Comparison of ENCODE assay signal across 8 cellular contexts in genomic region chr7:99996755-99997544, GRCh38. TPM values are rescaled to one million over a fixed set of nuclear protein-coding genes. Genes with fewer than 3 reads are reported as not detected.
DNase-seq lines count a peak whose midpoint lies in the region; ATAC-seq and TF ChIP-seq lines count a peak whose summit lies in the region.

No MANE protein-coding gene starts in this region.

- H3K4me3 ChIP-seq in heart right ventricle (peak overlapping the region; percentile 13 to 68 (median 61)), muscle layer of duodenum (ENCODE audit: low read depth in 1 of 2, low read length in 2 of 2) (peak overlapping the region; percentile 58 to 66), vagina (peak overlapping the region; percentile 49 to 53)

- intact Hi-C loops in heart right ventricle (cut with DNase I) (loop anchor here in 8 of 10 donors (5.0 to 10.0 kb wide), 8 partner anchors 55 to 135 kb away; partner anchors contain the start of genes MBLAC1 (in 3 of the 8), ZNF3 (in 2 of the 8), COPS6 (in 1 of the 8) and GJC3 (in 1 of the 8)), Right ventricle myocardium inferior (cut with DNase I) (loop anchor here (5.0 kb wide), 1 partner anchor 50 kb away; the partner anchor contains the start of gene ZSCAN21), vagina (cut with DNase I) (no loop called here)

- no peak for TF ChIP-seq POLR2A in vagina (IDR thresholded peaks at IDR 0.05)

- H3K27me3 ChIP-seq in heart right ventricle: no peaks in the 10 kb centered on the region
- no peaks in the 10 kb centered on the region for H3K27me3 ChIP-seq in muscle layer of duodenum (ENCODE audit: low read depth, low read length)
- no peaks in the 10 kb centered on the region for H3K27me3 ChIP-seq in vagina

- H3K27ac ChIP-seq in heart right ventricle (peak overlapping the region in 9 of 10 donors; percentile 66 to 93 (median 85)), caudate nucleus (ENCODE audit: low read depth, low read length) (peak overlapping the region; percentile 93), muscle layer of duodenum (ENCODE audit: low read length) (peak overlapping the region; percentile 51), vagina (peak overlapping the region; percentile 72)

- 64 to 66% methylated on average over 15 of the region's 15 CpGs for WGBS in heart right ventricle, 2 donors

- DNase-seq in heart right ventricle (no peak), Right ventricle myocardium inferior (ENCODE audit: missing footprints) (no peak), caudate nucleus (lab: John Stamatoyannopoulos, UW) (no peak), vagina (ENCODE audit: extremely low spot score in 2 of 2) (no peak), SIG-M5 (lab: John Stamatoyannopoulos, UW) (no peak)

- no peak for ATAC-seq in heart right ventricle
- no peak for ATAC-seq in Right ventricle myocardium inferior
- no peak for ATAC-seq in HG02938 (IDR thresholded peaks at IDR 0.05; ENCODE audit: unreplicated experiment)
- no peak for ATAC-seq in HG03039 (IDR thresholded peaks at IDR 0.05; ENCODE audit: unreplicated experiment)

- no peaks in the 10 kb centered on the region for H3K36me3 ChIP-seq in heart right ventricle
- no peaks in the 10 kb centered on the region for H3K36me3 ChIP-seq in muscle layer of duodenum (ENCODE audit: control insufficient read depth in 1 of 2, insufficient read depth in 2 of 2, low read length in 2 of 2)
- H3K36me3 ChIP-seq in vagina: no peaks in the 10 kb centered on the region

- TF ChIP-seq CTCF in heart right ventricle (IDR thresholded peaks at IDR 0.05) (no peak), vagina (IDR thresholded peaks at IDR 0.05) (no peak)

- no peaks in the 10 kb centered on the region for H3K9me3 ChIP-seq in heart right ventricle
- no peaks in the 10 kb centered on the region for H3K9me3 ChIP-seq in muscle layer of duodenum (ENCODE audit: control insufficient read depth in 1 of 2, low read length in 2 of 2)
- H3K9me3 ChIP-seq in vagina: no peaks in the 10 kb centered on the region

- peaks cover 0 to 32% (median 17%) of the 10 kb centered on the region in 9 donors for H3K4me1 ChIP-seq in heart right ventricle
- peaks cover 3 to 7% of the 10 kb centered on the region in 2 donors for H3K4me1 ChIP-seq in muscle layer of duodenum (ENCODE audit: control insufficient read depth in 1 of 2, insufficient read depth in 2 of 2, low read length in 2 of 2)
- peaks cover 20% of the 10 kb centered on the region for H3K4me1 ChIP-seq in vagina

RNA-seq across cellular contexts. Expression of gene ZKSCAN1, which starts 18.4 kb away (rescaled TPM):
- total RNA-seq in heart right ventricle (10 to 100 TPM; 37.4 to 68.9 (median 49.7) TPM), Right ventricle myocardium inferior (36.1 TPM), vagina (36.6 TPM)
- polyA plus RNA-seq in heart right ventricle: 10 to 100 TPM in 1 of 2 donors, 1 to 10 TPM in 1; 4.7 to 15.7 TPM

RNA-seq across cellular contexts. Expression of gene AZGP1, which starts 21.1 kb away (rescaled TPM):
- 100 to 1,000 TPM in 4 of 10 donors, 10 to 100 TPM in 6; 37.8 to 335 (median 74.4) TPM for total RNA-seq in heart right ventricle
- polyA plus RNA-seq in heart right ventricle: 100 to 1,000 TPM; 148 to 183 TPM
- total RNA-seq in Right ventricle myocardium inferior: 94.1 TPM
- 2.7 TPM for total RNA-seq in vagina

RNA-seq across cellular contexts. Expression of gene ZSCAN21, which starts 52.6 kb away (rescaled TPM):
- 1 to 10 TPM; 5.4 to 10.0 (median 6.9) TPM for total RNA-seq in heart right ventricle
- polyA plus RNA-seq in heart right ventricle: 1 to 10 TPM; 5.8 to 8.3 TPM
- total RNA-seq in Right ventricle myocardium inferior: 9.4 TPM
- total RNA-seq in vagina: 19.9 TPM

Comparison
In these comparisons a context has a peak if more than half of its experiments do, and no peak if none do; other contexts are left out.
1. RNA of gene AZGP1, which starts 21.1 kb away (total RNA-seq): 94.1 TPM in Right ventricle myocardium inferior (single experiment) and 37.8 to 335 TPM in heart right ventricle; 2.7 TPM in vagina (single experiment); every median in the first group is over 10 times any median in the second.
2. Peak in every context shown above with its lines, with median percentiles within 50 percentile points of each other: H3K27ac ChIP-seq and H3K4me3 ChIP-seq.